Comparison of ENCODE assay signal across 8 cellular contexts in genomic region chr9:27528278-27528885, GRCh38. TPM values are rescaled to one million over a fixed set of nuclear protein-coding genes. Genes with fewer than 3 reads are reported as not detected.
DNase-seq lines count a peak whose midpoint lies in the region; ATAC-seq, FAIRE-seq and TF ChIP-seq lines count a peak whose summit lies in the region.

No MANE protein-coding gene starts in this region.

- peak; percentile 19 for FAIRE-seq in kidney (lab: Jason Lieb, UNC)

- no peaks in the 10 kb centered on the region for H3K79me2 ChIP-seq in ACC112 (ENCODE audit: control insufficient read depth, insufficient read depth, low read length, unreplicated experiment)
- H3K79me2 ChIP-seq in smooth muscle cell (ENCODE audit: low read depth): peaks cover 5% of the 10 kb centered on the region

- H3K9ac ChIP-seq in kidney (ENCODE audit: low read length in 2 of 2): peak overlapping the region; percentile 77 to 81
- peak overlapping the region; percentile 85 for H3K9ac ChIP-seq in smooth muscle cell (ENCODE audit: low read depth)

- H3K4me3 ChIP-seq in ACC112 (ENCODE audit: low read depth, low read length) (peak overlapping the region; percentile 80), kidney (ENCODE audit: low read length in 2 of 2) (peak overlapping the region; percentile 83 to 89), smooth muscle cell (peak overlapping the region; percentile 59)

- intact Hi-C loops in kidney (cut with DNase I): loop anchor here (10.0 kb wide), 1 partner anchor 194 kb away; no protein-coding TSS in a partner anchor

- peak overlapping the region; percentile 46 for H2AFZ ChIP-seq in ACC112 (ENCODE audit: low read length, unreplicated experiment)
- peak overlapping the region; percentile 81 for H2AFZ ChIP-seq in smooth muscle cell (ENCODE audit: low read depth)

- H3K9me3 ChIP-seq in kidney (ENCODE audit: control insufficient read depth in 1 of 2, low read length in 2 of 2): no peaks in the 10 kb centered on the region
- no peaks in the 10 kb centered on the region for H3K9me3 ChIP-seq in smooth muscle cell (replicated peaks; ENCODE audit: low read depth)

- H3K27me3 ChIP-seq in ACC112 (ENCODE audit: insufficient read depth, low read length) (peaks cover 16% of the 10 kb centered on the region), smooth muscle cell (ENCODE audit: low read depth) (no peaks in the 10 kb centered on the region)

- H3K27ac ChIP-seq in ACC112 (ENCODE audit: low read depth, low read length): no peak overlapping the region
- H3K27ac ChIP-seq in kidney (ENCODE audit: low read depth in 2 of 2, low read length in 2 of 2): peak overlapping the region; percentile 82
- peak overlapping the region; percentile 91 for H3K27ac ChIP-seq in smooth muscle cell (ENCODE audit: low read depth)

- H3K4me1 ChIP-seq in ACC112 (ENCODE audit: control insufficient read depth, insufficient read depth, low read length, unreplicated experiment): no peaks in the 10 kb centered on the region
- peaks cover 4 to 7% of the 10 kb centered on the region in 2 donors for H3K4me1 ChIP-seq in kidney (ENCODE audit: control insufficient read depth in 1 of 2, insufficient read depth in 1 of 2, low read depth in 1 of 2, low read length in 2 of 2)
- H3K4me1 ChIP-seq in smooth muscle cell (ENCODE audit: low read depth): peaks cover 10% of the 10 kb centered on the region

- no peaks in the 10 kb centered on the region for H4K20me1 ChIP-seq in smooth muscle cell (ENCODE audit: low read depth)

- ATAC-seq in HG03378 (IDR thresholded peaks at IDR 0.05; ENCODE audit: unreplicated experiment): peak; percentile 59

- no peaks in the 10 kb centered on the region for H3F3A ChIP-seq in smooth muscle cell (ENCODE audit: low read depth)

- peak overlapping the region; percentile 94 for H3K4me2 ChIP-seq in smooth muscle cell

- peak; percentile 29 for DNase-seq in GM19238 (ENCODE audit: insufficient read length, low spot score)
- peak; percentile 45 for DNase-seq in activated CD4-positive, CD25-positive, alpha-beta regulatory T cell treated with anti-CD3 and anti-CD28 coated beads, Interleukin-2, amount 50 U/mL, for 72 hours
- DNase-seq in cerebellar cortex (ENCODE audit: low spot score): peak; percentile 45
- DNase-seq in kidney: peak; percentile 92
- DNase-seq in smooth muscle cell (lab: John Stamatoyannopoulos, UW; ENCODE audit: unreplicated experiment): peak; percentile 17
- DNase-seq in SW 1271 (lab: John Stamatoyannopoulos, UW): no peak

- WGBS in smooth muscle cell (ENCODE audit: low lambda C conversion rate): 1% methylated on average over 32 of the region's 34 CpGs

- H3K36me3 ChIP-seq in ACC112 (ENCODE audit: insufficient read depth, low read length) (no peaks in the 10 kb centered on the region), kidney (ENCODE audit: control insufficient read depth in 1 of 2, insufficient read depth in 2 of 2, low read length in 2 of 2) (peaks cover 0 to 2% of the 10 kb centered on the region in 2 donors), smooth muscle cell (ENCODE audit: low read depth) (no peaks in the 10 kb centered on the region)

- peak; percentile 10 for TF ChIP-seq CTCF in kidney (IDR thresholded peaks at IDR 0.05; ENCODE audit: borderline replicate concordance, extremely low read depth, insufficient read depth)
- TF ChIP-seq CTCF in smooth muscle cell (IDR thresholded peaks at IDR 0.05; ENCODE audit: borderline replicate concordance, insufficient read depth, poor library complexity, severe bottlenecking): no peak

RNA-seq across cellular contexts. Expression of gene MOB3B, which starts 1.2 kb away (rescaled TPM):
- total RNA-seq in kidney: 22.5 TPM
- 5.9 TPM for polyA plus RNA-seq in kidney (ENCODE audit: insufficient read depth, low read depth, low replicate concordance)
- total RNA-seq in smooth muscle cell: 3.0 and 5.8 TPM in 2 replicates
- 1.7 and 4.1 TPM in 2 replicates for polyA plus RNA-seq in smooth muscle cell

RNA-seq across cellular contexts. Expression of gene IFNK, which starts 4.3 kb away (rescaled TPM):
- total RNA-seq in kidney: not detected
- not detected for polyA plus RNA-seq in kidney (ENCODE audit: insufficient read depth, low read depth, low replicate concordance)
- total RNA-seq in smooth muscle cell: not detected in 2 replicates
- not detected in 2 replicates for polyA plus RNA-seq in smooth muscle cell

RNA-seq across cellular contexts. Expression of gene C9orf72, which starts 44.9 kb away (rescaled TPM):
- 16.1 TPM for total RNA-seq in kidney
- polyA plus RNA-seq in kidney (ENCODE audit: insufficient read depth, low read depth, low replicate concordance): 5.6 TPM
- total RNA-seq in smooth muscle cell: 12.5 and 23.8 TPM in 2 replicates
- polyA plus RNA-seq in smooth muscle cell: 6.1 and 8.2 TPM in 2 replicates

Comparison
In these comparisons a context has a peak if more than half of its experiments do, and no peak if none do; other contexts are left out.
1. DNase-seq: peak in GM19238 (single experiment), activated CD4-positive, CD25-positive, alpha-beta regulatory T cell treated with anti-CD3 and anti-CD28 coated beads, Interleukin-2, amount 50 U/mL, for 72 hours (single experiment), cerebellar cortex (single experiment), kidney (single experiment) and smooth muscle cell (single experiment); none in SW 1271 (0 of 2).
2. Peak in every context shown above with its lines, with median percentiles within 50 percentile points of each other: H3K4me3 ChIP-seq.